Comparison of ENCODE assay signal across 8 cellular contexts in the genomic region with DNA sequence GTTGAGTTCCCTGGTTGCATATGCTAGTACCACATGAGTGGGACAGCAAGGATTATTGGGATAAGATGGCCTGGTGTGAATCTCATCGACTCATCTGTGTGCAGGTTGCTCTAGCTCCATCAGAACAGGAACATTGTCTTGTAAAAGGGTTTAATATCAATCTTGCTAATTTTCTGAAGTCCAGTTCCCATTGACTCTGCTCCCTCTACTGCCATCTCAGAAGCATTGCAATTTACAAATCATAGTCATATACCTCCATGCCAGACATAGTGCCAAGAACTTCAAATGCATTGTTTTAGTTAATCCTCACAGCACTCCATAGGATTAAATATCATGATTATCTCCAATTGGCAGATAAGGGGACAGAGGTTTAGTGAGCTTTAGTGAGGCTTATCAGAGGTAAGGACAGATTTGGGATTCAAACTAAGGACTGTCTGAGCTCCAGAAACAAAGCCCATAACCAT. TPM values are rescaled to one million over a fixed set of nuclear protein-coding genes. Genes with fewer than 3 reads are reported as not detected.
DNase-seq lines count a peak whose midpoint lies in the region; ATAC-seq, FAIRE-seq and TF ChIP-seq lines count a peak whose summit lies in the region.

No MANE protein-coding gene starts in this region.

- no peak overlapping the region for H3K9ac ChIP-seq in H1 (replicated peaks in 1 of 4; ENCODE audit: extremely low read depth in 1 of 4, low read depth in 3 of 4, low read length in 3 of 4)

- POLR2A ChIA-PET in BJ (lab: Charles Lee) = interaction anchor here (1.3 kb wide), 1 partner anchor 103 kb away, joined by 5 read pairs; no protein-coding TSS in a partner anchor
- POLR2A ChIA-PET in H1 (lab: Charles Lee; ENCODE audit: partially characterized antibody) = no interaction called here

- H3K23me2 ChIP-seq in H1 (ENCODE audit: low read depth, low read length) = peaks cover 5% of the 10 kb centered on the region

- no peak overlapping the region for H2BK120ac ChIP-seq in H1 (replicated peaks; ENCODE audit: low read depth, low read length)

- peaks cover 3% of the 10 kb centered on the region for H3K27me3 Mint-ChIP-seq in activated naive CD4-positive, alpha-beta T cell treated with anti-CD3 and anti-CD28 coated beads for 36 hours (ENCODE audit: low read depth)

- no peak overlapping the region for H2BK15ac ChIP-seq in H1 (ENCODE audit: low read length)

- TF ChIP-seq RAD21 in H1 (IDR thresholded peaks at IDR 0.05 in 1 of 2, conservative IDR thresholded peaks at IDR 0.05 in 1 of 2; ENCODE audit: low read depth in 2 of 2, low read length in 2 of 2) = peak; percentile 44 to 53

- H3K4me2 ChIP-seq in H1 (ENCODE audit: insufficient read depth in 1 of 2, low read depth in 2 of 2, low read length in 2 of 2) (no peak overlapping the region), osteoblast (ENCODE audit: insufficient read depth, low read length) (no peak overlapping the region)

- H3K27me3 ChIP-seq in BJ (ENCODE audit: control insufficient read depth, insufficient read depth, low read length) = no peaks in the 10 kb centered on the region
- H3K27me3 ChIP-seq in H1 (replicated peaks in 1 of 4; ENCODE audit: control insufficient read depth in 3 of 4, extremely low read depth in 1 of 4, insufficient read depth in 3 of 4, low read length in 3 of 4) = peaks cover 0 to 4% (median 2%) of the 10 kb centered on the region in 4 experiments; a peak in 1 of 7 replicates
- no peaks in the 10 kb centered on the region for H3K27me3 ChIP-seq in osteoblast (ENCODE audit: insufficient read depth, low read length)

- peak overlapping the region; percentile 19; the same call in 1 of the 2 replicates for H2AFZ ChIP-seq in H1 (ENCODE audit: low read length)
- no peak overlapping the region for H2AFZ ChIP-seq in osteoblast (ENCODE audit: low read length)

- peaks cover 34% of the 10 kb centered on the region for H3K4me1 Mint-ChIP-seq in activated naive CD4-positive, alpha-beta T cell treated with anti-CD3 and anti-CD28 coated beads for 36 hours (ENCODE audit: low read depth)

- H3K27ac ChIP-seq in H1 (ENCODE audit: low read depth, low read length) (no peak overlapping the region), osteoblast (ENCODE audit: low read depth, low read length) (no peak overlapping the region)

- H3K14ac ChIP-seq in H1 (ENCODE audit: insufficient read length) = no peak overlapping the region

- intact Hi-C loops in activated naive CD4-positive, alpha-beta T cell treated with anti-CD3 and anti-CD28 coated beads for 36 hours (cut with micrococcal nuclease) = loop anchor here (1.0 to 10.0 kb wide), 4 partner anchors 103 to 751 kb away; a partner anchor contains a TSS

- CTCF ChIA-PET in BJ (lab: Yijun Ruan, JAX) = interaction anchor here (0.6 to 4.1 kb wide), 46 partner anchors 10 to 1066 kb away, joined by 3 to 160 read pairs (median 4); a partner anchor contains a TSS
- CTCF ChIA-PET in H1 (lab: Charles Lee; ENCODE audit: partially characterized antibody) = interaction anchor here (0.6 to 10.4 kb wide), 43 partner anchors 9 to 1146 kb away, joined by 3 to 137 read pairs (median 4); no protein-coding TSS in a partner anchor
- CTCF ChIA-PET in activated naive CD4-positive, alpha-beta T cell treated with anti-CD3 and anti-CD28 coated beads for 36 hours (lab: Charles Lee) = interaction anchor here (0.7 to 6.8 kb wide), 49 partner anchors 10 to 505 kb away, joined by 3 to 419 read pairs (median 6); a partner anchor contains a TSS

- H2AK5ac ChIP-seq in H1 (ENCODE audit: low read depth, low read length) = no peak overlapping the region

- FAIRE-seq in GM18507 (lab: Jason Lieb, UNC) = peak; percentile 89
- peak; percentile 75 for FAIRE-seq in RCC 7860 (lab: Jason Lieb, UNC)
- FAIRE-seq in H1 (lab: Jason Lieb, UNC) = peak; percentile 7

- H4K20me1 ChIP-seq in H1 (replicated peaks in 1 of 2; ENCODE audit: control insufficient read depth in 1 of 2, insufficient read depth in 2 of 2, low read length in 2 of 2) = no peaks in the 10 kb centered on the region
- no peaks in the 10 kb centered on the region for H4K20me1 ChIP-seq in osteoblast (ENCODE audit: insufficient read depth, low read length)

- no peak overlapping the region for H2BK5ac ChIP-seq in H1 (ENCODE audit: low read depth, low read length)

- no peaks in the 10 kb centered on the region for H3K9me3 ChIP-seq in H1 (ENCODE audit: insufficient read depth in 2 of 2, low read depth in 1 of 2, low read length in 1 of 2)
- H3K9me3 ChIP-seq in osteoblast (ENCODE audit: low read depth, low read length) = no peaks in the 10 kb centered on the region

- no peak overlapping the region for H4K5ac ChIP-seq in H1 (ENCODE audit: insufficient read length, low read depth, low read length)

- H3K9me3 Mint-ChIP-seq in activated naive CD4-positive, alpha-beta T cell treated with anti-CD3 and anti-CD28 coated beads for 36 hours = no peaks in the 10 kb centered on the region

- no peak overlapping the region for H2BK20ac ChIP-seq in H1 (ENCODE audit: low read length)

- no peak overlapping the region for H4K8ac ChIP-seq in H1 (ENCODE audit: extremely low read depth, insufficient read depth, low read length)

- no peak overlapping the region for H3K4ac ChIP-seq in H1 (replicated peaks; ENCODE audit: insufficient read length, low read depth, low read length)

- no peak for TF ChIP-seq POLR2A in H1 (IDR thresholded peaks at IDR 0.05; ENCODE audit: control extremely low read depth in 1 of 2, low read depth in 2 of 2, low read length in 2 of 2)

- H3K79me2 ChIP-seq in H1 (ENCODE audit: control insufficient read depth in 1 of 2, insufficient read depth in 2 of 2, low read length in 2 of 2) = no peaks in the 10 kb centered on the region
- H3K79me2 ChIP-seq in osteoblast (ENCODE audit: insufficient read depth, low read length) = no peaks in the 10 kb centered on the region

- H3K23ac ChIP-seq in H1 (ENCODE audit: insufficient read length) = no peak overlapping the region

- H2BK12ac ChIP-seq in H1 (ENCODE audit: low read depth, low read length) = no peak overlapping the region

- ATAC-seq in HG03521 (IDR thresholded peaks at IDR 0.05; ENCODE audit: unreplicated experiment) = peak; percentile 31

- no peak for TF ChIP-seq EP300 in H1 (IDR thresholded peaks at IDR 0.05; ENCODE audit: borderline replicate concordance in 1 of 2, low read depth in 2 of 2, low read length in 2 of 2)

- no peak overlapping the region for H3K4me3 Mint-ChIP-seq in activated naive CD4-positive, alpha-beta T cell treated with anti-CD3 and anti-CD28 coated beads for 36 hours

- no peak overlapping the region for H3K56ac ChIP-seq in H1 (replicated peaks; ENCODE audit: insufficient read length, low read depth, low read length)

- H3K18ac ChIP-seq in H1 (ENCODE audit: extremely low read depth, low read length) = no peak overlapping the region

- no peak overlapping the region for H3K27ac Mint-ChIP-seq in activated naive CD4-positive, alpha-beta T cell treated with anti-CD3 and anti-CD28 coated beads for 36 hours

- H4K91ac ChIP-seq in H1 (replicated peaks; ENCODE audit: insufficient read length, low read length) = no peak overlapping the region

- H3K4me3 ChIP-seq in BJ (ENCODE audit: low read depth, low read length) (no peak overlapping the region), H1 (ENCODE audit: extremely low read depth in 1 of 4, insufficient read depth in 2 of 4, low read depth in 3 of 4, low read length in 4 of 4) (no peak overlapping the region), osteoblast (ENCODE audit: insufficient read depth, low read length) (no peak overlapping the region)

- no peak for DNase-seq in BJ (ENCODE audit: low read depth)
- DNase-seq in GM18507 (ENCODE audit: extremely low spot score, insufficient read length, low read depth) = no peak
- DNase-seq in RCC 7860 (ENCODE audit: low spot score) = peak; percentile 64
- DNase-seq in H1 (ENCODE audit: low read depth in 1 of 2, low spot score in 2 of 2) = no peak
- DNase-seq in osteoblast (ENCODE audit: insufficient read length, low spot score, missing footprints) = no peak
- DNase-seq in activated naive CD4-positive, alpha-beta T cell treated with anti-CD3 and anti-CD28 coated beads for 36 hours = no peak
- DNase-seq in activated CD4-positive, alpha-beta T cell treated with anti-CD3 and anti-CD28 coated beads, Interleukin-2, amount 50 U/mL, for 4 hours = no peak

- H3K4me1 ChIP-seq in H1 (replicated peaks in 1 of 4; ENCODE audit: control insufficient read depth in 3 of 4, insufficient read depth in 4 of 4, low read length in 3 of 4) = peaks cover 0 to 4% (median 2%) of the 10 kb centered on the region in 4 experiments; a peak in 4 of 7 replicates
- H3K4me1 ChIP-seq in osteoblast (ENCODE audit: insufficient read depth, low read length) = peaks cover 34% of the 10 kb centered on the region

- H3K36me3 Mint-ChIP-seq in activated naive CD4-positive, alpha-beta T cell treated with anti-CD3 and anti-CD28 coated beads for 36 hours (ENCODE audit: low read depth) = no peaks in the 10 kb centered on the region

- TF ChIP-seq CTCF in BJ (IDR thresholded peaks at IDR 0.05; ENCODE audit: insufficient read depth, low read depth, low read length) (peak; percentile 77), H1 (IDR thresholded peaks at IDR 0.05; ENCODE audit: control extremely low read depth in 1 of 3, insufficient read depth in 1 of 3, low read depth in 1 of 3, low read length in 3 of 3) (peak in 2 of 3 experiments; percentile 36 to 38; a peak in 2 of 4 replicates), osteoblast (IDR thresholded peaks at IDR 0.05; ENCODE audit: extremely low read depth, low read depth, low read length) (peak; percentile 79)

- H3K79me1 ChIP-seq in H1 (ENCODE audit: low read depth, low read length) = no peaks in the 10 kb centered on the region

- H3K36me3 ChIP-seq in BJ (ENCODE audit: control insufficient read depth, insufficient read depth, low read length) (no peaks in the 10 kb centered on the region), H1 (ENCODE audit: control insufficient read depth in 2 of 4, insufficient read depth in 4 of 4, low read length in 3 of 4) (no peaks in the 10 kb centered on the region), osteoblast (ENCODE audit: insufficient read depth, low read length) (no peaks in the 10 kb centered on the region)

- WGBS in H1 (ENCODE audit: extremely low coverage in 1 of 2, insufficient coverage in 1 of 2, insufficient read length in 1 of 2, insufficient replicate concordance in 2 of 2, low coverage in 1 of 2, low lambda C conversion rate in 2 of 2, missing lambda C conversion rate in 1 of 2), 2 experiments = 88% methylated on average over 1 of the region's 1 CpG; no CpG with 5 or more reads in 1 of the 2 experiments

RNA-seq across cellular contexts. Expression of a gene that starts 4.8 kb away (rescaled TPM):
- polyA plus RNA-seq in BJ (2011; rRNA removed) (1.3 and 1.5 TPM in 2 replicates), H1 (2011; rRNA removed) (0.33 and 0.36 TPM in 2 replicates)
- 0.62 and 0.81 TPM in 2 replicates for polyA minus RNA-seq in BJ (2011; rRNA and poly(A)+ RNA removed)
- 0.63 and 0.80 TPM in 2 replicates for total RNA-seq in H1 (2021; fragmentation: NEBNext Ultra II Directional; extraction: Animal tissue kit (Norgen Biotek cat#: 25700))
- 0.19 TPM for polyA plus RNA-seq in H1 (2011; cell fraction: cytosol; rRNA removed)
- 0.33 TPM for polyA plus RNA-seq in H1 (2011; cell fraction: nucleus; rRNA removed)
- polyA plus RNA-seq in H1 (2012, experiment 1 of 2) = 0.36 to 0.51 TPM (median 0.45 TPM) in 4 replicates
- not detected for polyA plus RNA-seq in H1 (2012, experiment 2 of 2)
- 0.43 TPM for polyA plus RNA-seq in H1 (2013, experiment 1 of 2)
- polyA plus RNA-seq in H1 (2013, experiment 2 of 2) = 0.40 TPM
- polyA minus RNA-seq in H1 (2011; rRNA and poly(A)+ RNA removed) = 0.50 and 1.1 TPM in 2 replicates
- not detected for polyA minus RNA-seq in H1 (2011; cell fraction: cytosol; rRNA and poly(A)+ RNA removed)
- 2.7 TPM for polyA minus RNA-seq in H1 (2011; cell fraction: nucleus; rRNA and poly(A)+ RNA removed)
- total RNA-seq in osteoblast = 11.5 and 16.6 TPM in 2 replicates
- total RNA-seq in activated naive CD4-positive, alpha-beta T cell treated with anti-CD3 and anti-CD28 coated beads for 36 hours = 10 to 100 TPM; 53.9 to 54.6 TPM
